17 cellular contexts compared by ENCODE assay signal in genomic region chr16:73040136-73040535, GRCh38. TPM values are rescaled to one million over a fixed set of nuclear protein-coding genes. Genes with fewer than 3 reads are reported as not detected.
A peak's percentile ranks its signal among the peaks of the same experiment; 100 is the strongest.
DNase-seq lines count a peak whose midpoint lies in the region; ATAC-seq and TF ChIP-seq lines count a peak whose summit lies in the region.
"Had no signal": no experiment of that assay in that cellular context is flagged by ENCODE, and none has a peak within 500 bp of the region (broad histone marks: within the 10 kb centered on the region; RNA-seq: fewer than 3 reads in every experiment).

No MANE protein-coding gene starts in this region.

- no peak overlapping the region for H3K27ac ChIP-seq in HUES48 (ENCODE audit: low read depth, low read length)
- H3K27ac ChIP-seq: PC-9 had no signal

- no peak overlapping the region for H3K27ac Mint-ChIP-seq in WTC11
- H3K27ac Mint-ChIP-seq in nephron progenitor cell: peak overlapping the region; percentile 61
- H3K27ac Mint-ChIP-seq: activated naive CD4-positive, alpha-beta T cell treated with anti-CD3 and anti-CD28 coated beads for 36 hours had no signal

- H3K27me3 ChIP-seq in HUES48 (ENCODE audit: control insufficient read depth, insufficient read depth, low read length): peaks cover 97% of the 10 kb centered on the region

- CTCF ChIA-PET in WTC11 (lab: Charles Lee): interaction anchor here (0.9 to 6.3 kb wide), 6 partner anchors 11 to 157 kb away, joined by 3 to 25 read pairs (median 4); no protein-coding TSS in a partner anchor

- DNase-seq in DMS 273 treated with DMSO at 0.1 percent for 48 hours (lab: John Stamatoyannopoulos, UW) (peak; percentile 26), WTC11 (ENCODE audit: low spot score) (peak; percentile 66), nephron progenitor cell (no peak), 8988T (no peak), amygdala (lab: John Stamatoyannopoulos, UW) (no peak), head of caudate nucleus (no peak)
- DNase-seq: activated CD4-positive, alpha-beta T cell treated with anti-CD3 and anti-CD28 coated beads, Interleukin-2, amount 50 U/mL, for 1 hour; activated naive CD4-positive, alpha-beta T cell treated with anti-CD3 and anti-CD28 coated beads for 36 hours; Calu3; NCI-H446 treated with DMSO at 0.1 percent for 48 hours; PC-9; stimulated activated CD4-positive, alpha-beta T cell treated with anti-CD3 and anti-CD28 coated beads, Interleukin-4, amount 100 ng/mL, for 24 hours; stimulated activated CD8-positive, alpha-beta memory T cell treated with anti-CD3 and anti-CD28 coated beads, Interleukin-4, amount 100 ng/mL, for 48 hours had no signal

- POLR2A ChIA-PET in WTC11 (lab: Charles Lee): interaction anchor here (0.7 kb wide), 1 partner anchor 13 kb away, joined by 3 read pairs; no protein-coding TSS in a partner anchor

- H3K36me3 Mint-ChIP-seq in WTC11 (peaks cover 10% of the 10 kb centered on the region), nephron progenitor cell (ENCODE audit: low read depth) (no peaks in the 10 kb centered on the region)

- H3K4me3 Mint-ChIP-seq in WTC11 (no peak overlapping the region), nephron progenitor cell (no peak overlapping the region)
- H3K4me3 Mint-ChIP-seq: activated naive CD4-positive, alpha-beta T cell treated with anti-CD3 and anti-CD28 coated beads for 36 hours had no signal

- peaks cover 77% of the 10 kb centered on the region for H3K4me1 ChIP-seq in HUES48 (ENCODE audit: control insufficient read depth, insufficient read depth, low read length)

- intact Hi-C loops in head of caudate nucleus (cut with DNase I): no loop called here

- no peaks in the 10 kb centered on the region for H3K9me3 ChIP-seq in HUES48 (ENCODE audit: control insufficient read depth, insufficient read depth, low read length)

- H3K9me3 Mint-ChIP-seq in WTC11 (peaks cover 9% of the 10 kb centered on the region; the same call in 1 of the 2 replicates), nephron progenitor cell (no peaks in the 10 kb centered on the region)
- H3K9me3 Mint-ChIP-seq: activated naive CD4-positive, alpha-beta T cell treated with anti-CD3 and anti-CD28 coated beads for 36 hours had no signal

- no peak overlapping the region for H3K9ac ChIP-seq in HUES48 (ENCODE audit: low read depth, low read length)

- H3K36me3 ChIP-seq in HUES48 (ENCODE audit: control insufficient read depth, insufficient read depth, low read length): no peaks in the 10 kb centered on the region

- H3K4me1 Mint-ChIP-seq in WTC11 (peaks cover 93% of the 10 kb centered on the region), nephron progenitor cell (peaks cover 99% of the 10 kb centered on the region)

- ATAC-seq in WTC11 (peak; percentile 86), GM21515 (IDR thresholded peaks at IDR 0.05; ENCODE audit: unreplicated experiment) (no peak)
- ATAC-seq: SK-N-SH treated with all-trans-retinoic acid at 6 μM for 48 hours had no signal

- TF ChIP-seq CTCF in WTC11 (IDR thresholded peaks at IDR 0.05): no peak
- no peak for TF ChIP-seq CTCF in nephron progenitor cell (IDR thresholded peaks at IDR 0.05)

- H3K27me3 Mint-ChIP-seq in WTC11 (ENCODE audit: low read depth): peaks cover 100% of the 10 kb centered on the region
- H3K27me3 Mint-ChIP-seq in nephron progenitor cell (ENCODE audit: low read depth, poor library complexity): peaks cover 8% of the 10 kb centered on the region

- peak overlapping the region; percentile 11; the same call in 1 of the 2 replicates for H3K4me3 ChIP-seq in HUES48 (ENCODE audit: low read depth, low read length)
- H3K4me3 ChIP-seq: coronary artery, PC-9 had no signal

TF ChIP-seq in WTC11, 78 proteins besides CTCF, POLR2A, EP300 and RAD21 (continues in another document):
- TF ChIP-seq AR (CRISPR knock-in tag; IDR thresholded peaks at IDR 0.05) (no peak), GRHL2 (CRISPR knock-in tag; IDR thresholded peaks at IDR 0.05; ENCODE audit: insufficient replicate concordance, severe bottlenecking) (no peak), E2F5 (CRISPR knock-in tag; IDR thresholded peaks at IDR 0.05) (no peak), HMGXB4 (CRISPR knock-in tag; IDR thresholded peaks at IDR 0.05) (no peak), NFATC4 (CRISPR knock-in tag; IDR thresholded peaks at IDR 0.05) (no peak), ZNF138 (CRISPR knock-in tag; conservative IDR thresholded peaks at IDR 0.05) (no peak), OVOL2 (CRISPR knock-in tag; IDR thresholded peaks at IDR 0.05; ENCODE audit: borderline replicate concordance) (no peak), FOXP1 (CRISPR knock-in tag; IDR thresholded peaks at IDR 0.05; ENCODE audit: borderline replicate concordance) (peak; percentile 43; the same call in 1 of the 2 replicates), IRF2 (CRISPR knock-in tag; IDR thresholded peaks at IDR 0.05; ENCODE audit: borderline replicate concordance, low read depth) (no peak), TP53 (CRISPR knock-in tag; IDR thresholded peaks at IDR 0.05) (0 out of 2 replicates have a peak, but pooled peaks have one; percentile 84), ELF4 (CRISPR knock-in tag; IDR thresholded peaks at IDR 0.05; ENCODE audit: low read depth) (no peak), ZBTB21 (CRISPR knock-in tag; IDR thresholded peaks at IDR 0.05; ENCODE audit: borderline replicate concordance) (peak; percentile 55; the same call in 1 of the 2 replicates), E2F1 (CRISPR knock-in tag; IDR thresholded peaks at IDR 0.05) (no peak), CBFB (CRISPR knock-in tag; IDR thresholded peaks at IDR 0.05; ENCODE audit: low read depth) (0 out of 2 replicates have a peak, but pooled peaks have one; percentile 47), ZNF396 (CRISPR knock-in tag; IDR thresholded peaks at IDR 0.05; ENCODE audit: borderline replicate concordance) (no peak), RELA (CRISPR knock-in tag; IDR thresholded peaks at IDR 0.05; ENCODE audit: borderline replicate concordance) (no peak)

RNA-seq across cellular contexts. Expression of gene ZFHX3, which starts 7.8 kb away (rescaled TPM):
- total RNA-seq in WTC11 (2021): 2.7 to 5.7 TPM (median 3.1 TPM) in 3 replicates

Comparison
In these comparisons a context has a peak if more than half of its experiments do, and no peak if none do; other contexts are left out.
1. DNase-seq: peak in DMS 273 treated with DMSO at 0.1 percent for 48 hours (single experiment) and WTC11 (single experiment); none in nephron progenitor cell (single experiment), 8988T (single experiment), amygdala (0 of 56) and head of caudate nucleus (0 of 42).